Comparison of ENCODE assay signal across 24 cellular contexts in genomic region chr16:54586474-54587175, GRCh38.
"Had no signal": no experiment of that assay in that cellular context is flagged by ENCODE, and none has a peak within 500 bp of the region (broad histone marks: within the 10 kb centered on the region; RNA-seq: fewer than 3 reads in every experiment).

No MANE protein-coding gene starts in this region.

- H3K27ac Mint-ChIP-seq: activated B cell treated with CpG ODN at 0.5 μM for 24 hours; activated CD4-positive, alpha-beta memory T cell treated with anti-CD3 and anti-CD28 coated beads for 36 hours; activated CD4-positive, alpha-beta T cell treated with anti-CD3 and anti-CD28 coated beads, Interleukin-2, amount 10 ng/mL, durations not matched to agents 7 days and 5 days; activated naive CD4-positive, alpha-beta T cell treated with anti-CD3 and anti-CD28 coated beads for 36 hours; activated naive CD8-positive, alpha-beta T cell; activated T-helper 17 cell treated with anti-CD3 and anti-CD28 coated beads, Interleukin-2, amount 50 U/mL, for 72 hours; T-helper 17 cell had no signal

- H3K36me3 Mint-ChIP-seq: activated CD4-positive, alpha-beta memory T cell treated with anti-CD3 and anti-CD28 coated beads for 36 hours; activated naive CD8-positive, alpha-beta T cell; brain had no signal

- DNase-seq: activated B cell treated with CpG ODN at 0.5 μM for 24 hours; activated CD4-positive, alpha-beta memory T cell treated with anti-CD3 and anti-CD28 coated beads for 36 hours; activated CD4-positive, alpha-beta T cell treated with anti-CD3 and anti-CD28 coated beads for 1 hour; activated CD4-positive, alpha-beta T cell treated with anti-CD3 and anti-CD28 coated beads, Interleukin-2, amount 10 ng/mL, durations not matched to agents 7 days and 5 days; activated CD8-positive, alpha-beta memory T cell treated with anti-CD3 and anti-CD28 coated beads for 24 hours; activated gamma-delta T cell; activated naive CD4-positive, alpha-beta T cell treated with anti-CD3 and anti-CD28 coated beads for 36 hours; activated T-cell treated with anti-CD3 and anti-CD28 coated beads, Interleukin-2, amount 50 U/mL, for 4 hours; amygdala; KBM-7; NCI-H1048; NCI-H146; NCI-H187 treated with DMSO at 0.1 percent for 48 hours; NCI-H2081 treated with DMSO at 0.1 percent for 48 hours; NCI-H446; PC-3; SIG-M5; T-helper 17 cell; T-helper 9 cell had no signal

- H3K9me3 Mint-ChIP-seq: activated B cell treated with CpG ODN at 0.5 μM for 24 hours; activated CD4-positive, alpha-beta memory T cell treated with anti-CD3 and anti-CD28 coated beads for 36 hours; activated CD4-positive, alpha-beta T cell treated with anti-CD3 and anti-CD28 coated beads, Interleukin-2, amount 10 ng/mL, durations not matched to agents 7 days and 5 days; activated T-cell treated with anti-CD3 and anti-CD28 coated beads, Interleukin-2, amount 50 U/mL, for 4 hours; activated T-helper 17 cell treated with anti-CD3 and anti-CD28 coated beads, Interleukin-2, amount 50 U/mL, for 72 hours had no signal

- H3K4me1 Mint-ChIP-seq: activated B cell treated with CpG ODN at 0.5 μM for 24 hours; activated CD4-positive, alpha-beta T cell treated with anti-CD3 and anti-CD28 coated beads, Interleukin-2, amount 10 ng/mL, durations not matched to agents 7 days and 5 days; activated T-helper 17 cell treated with anti-CD3 and anti-CD28 coated beads, Interleukin-2, amount 50 U/mL, for 72 hours; T-helper 17 cell had no signal

- H3K4me3 Mint-ChIP-seq: activated B cell treated with CpG ODN at 0.5 μM for 24 hours; activated CD4-positive, alpha-beta memory T cell treated with anti-CD3 and anti-CD28 coated beads for 36 hours; activated CD4-positive, alpha-beta T cell treated with anti-CD3 and anti-CD28 coated beads, Interleukin-2, amount 10 ng/mL, durations not matched to agents 7 days and 5 days; activated naive CD4-positive, alpha-beta T cell treated with anti-CD3 and anti-CD28 coated beads for 36 hours; activated naive CD8-positive, alpha-beta T cell; activated T-cell treated with anti-CD3 and anti-CD28 coated beads, Interleukin-2, amount 50 U/mL, for 4 hours; activated T-helper 17 cell treated with anti-CD3 and anti-CD28 coated beads, Interleukin-2, amount 50 U/mL, for 72 hours; T-helper 17 cell had no signal

- FAIRE-seq: astrocyte, RCC 7860 had no signal

- H3K27me3 Mint-ChIP-seq: T-helper 17 cell had no signal

- ATAC-seq: activated T-cell treated with anti-CD3 and anti-CD28 coated beads, Interleukin-2, amount 50 U/mL, for 4 hours; activated T-helper 17 cell treated with anti-CD3 and anti-CD28 coated beads, Interleukin-2, amount 50 U/mL, for 72 hours; PC-3; T-helper 17 cell had no signal
